Comparison of ENCODE assay signal across 8 cellular contexts in genomic region chr1:231337472-231338269, GRCh38. TPM values are rescaled to one million over a fixed set of nuclear protein-coding genes. Genes with fewer than 3 reads are reported as not detected.
DNase-seq lines count a peak whose midpoint lies in the region; ATAC-seq and TF ChIP-seq lines count a peak whose summit lies in the region.

Gene EXOC8, minus strand, starts transcription at chr1:231337852. Its CDS starts 107 bp downstream, at chr1:231337745.

- H3K27me3 ChIP-seq in osteoblast (ENCODE audit: insufficient read depth, low read length) (no peaks in the 10 kb centered on the region), thoracic aorta (replicated peaks; ENCODE audit: insufficient read depth) (no peaks in the 10 kb centered on the region)

- H3K4me3 Mint-ChIP-seq in activated naive CD8-positive, alpha-beta T cell: peak within 1 kb of the TSS; percentile 97
- peak within 1 kb of the TSS; percentile 95 for H3K4me3 Mint-ChIP-seq in glutamatergic neuron (ENCODE audit: unreplicated experiment)

- H3K4me3 ChIP-seq in osteoblast (ENCODE audit: insufficient read depth, low read length) (peak within 1 kb of the TSS; percentile 95), thoracic aorta (peak within 1 kb of the TSS; percentile 80)

- H3K4me2 ChIP-seq in osteoblast (ENCODE audit: insufficient read depth, low read length): peak within 1 kb of the TSS; percentile 98

- H3K4me1 Mint-ChIP-seq in activated naive CD8-positive, alpha-beta T cell (ENCODE audit: low read depth): peaks cover 61% of the 10 kb centered on the region
- peaks cover 32% of the 10 kb centered on the region for H3K4me1 Mint-ChIP-seq in glutamatergic neuron (ENCODE audit: low read depth, unreplicated experiment)

- H3K36me3 Mint-ChIP-seq in activated naive CD8-positive, alpha-beta T cell: peaks cover 16% of the 10 kb centered on the region
- peaks cover 4% of the 10 kb centered on the region for H3K36me3 Mint-ChIP-seq in glutamatergic neuron (ENCODE audit: unreplicated experiment)

- no peaks in the 10 kb centered on the region for H3K27me3 Mint-ChIP-seq in activated naive CD8-positive, alpha-beta T cell
- H3K27me3 Mint-ChIP-seq in glutamatergic neuron (ENCODE audit: unreplicated experiment): peaks cover 11% of the 10 kb centered on the region

- peaks cover 50% of the 10 kb centered on the region for H4K20me1 ChIP-seq in osteoblast (ENCODE audit: insufficient read depth, low read length)

- ATAC-seq in HG02623 (IDR thresholded peaks at IDR 0.05; ENCODE audit: unreplicated experiment): peak; percentile 67
- peak; percentile 99 for ATAC-seq in thoracic aorta (ENCODE audit: insufficient number of reproducible peaks, low FRiP score, low read depth)

- peak; percentile 93 for TF ChIP-seq POLR2A in GM10847 (IDR thresholded peaks at IDR 0.05; ENCODE audit: extremely low read depth, insufficient read length)

- H3K79me2 ChIP-seq in osteoblast (ENCODE audit: insufficient read depth, low read length): peaks cover 87% of the 10 kb centered on the region

- peaks cover 4% of the 10 kb centered on the region for H3K36me3 ChIP-seq in osteoblast (ENCODE audit: insufficient read depth, low read length)
- H3K36me3 ChIP-seq in thoracic aorta: no peaks in the 10 kb centered on the region

- TF ChIP-seq CTCF in glutamatergic neuron (IDR thresholded peaks at IDR 0.05; ENCODE audit: partially characterized antibody, unreplicated experiment) (no peak), osteoblast (IDR thresholded peaks at IDR 0.05; ENCODE audit: extremely low read depth, low read depth, low read length) (no peak), thoracic aorta (IDR thresholded peaks at IDR 0.05) (no peak)

- H3K27ac Mint-ChIP-seq in activated naive CD8-positive, alpha-beta T cell: peak within 1 kb of the TSS; percentile 99
- peak within 1 kb of the TSS; percentile 97 for H3K27ac Mint-ChIP-seq in glutamatergic neuron (ENCODE audit: unreplicated experiment)

- DNase-seq in NCI-H1105 (lab: John Stamatoyannopoulos, UW): peak; percentile 87
- DNase-seq in SKM-1 treated with dmso at 0.1 percent for 144 hours (lab: John Stamatoyannopoulos, UW; ENCODE audit: unreplicated experiment): peak; percentile 99
- DNase-seq in glutamatergic neuron: peak; percentile 96
- peak; percentile 96 for DNase-seq in osteoblast (ENCODE audit: insufficient read length, low spot score, missing footprints)
- DNase-seq in thoracic aorta (ENCODE audit: low spot score): peak; percentile 69

- H3K4me1 ChIP-seq in osteoblast (ENCODE audit: insufficient read depth, low read length): peaks cover 40% of the 10 kb centered on the region
- H3K4me1 ChIP-seq in thoracic aorta (ENCODE audit: control insufficient read depth in 1 of 2, low read depth in 2 of 2): peaks cover 42 to 57% of the 10 kb centered on the region in 2 donors

- H3K27ac ChIP-seq in osteoblast (ENCODE audit: low read depth, low read length) (peak within 1 kb of the TSS; percentile 97), thoracic aorta (peak within 1 kb of the TSS; percentile 84 to 99)

- H2AFZ ChIP-seq in osteoblast (ENCODE audit: low read length): peak within 1 kb of the TSS; percentile 98

- H3K9me3 ChIP-seq in osteoblast (ENCODE audit: low read depth, low read length) (no peaks in the 10 kb centered on the region), thoracic aorta (no peaks in the 10 kb centered on the region)

- no peaks in the 10 kb centered on the region for H3K9me3 Mint-ChIP-seq in activated naive CD8-positive, alpha-beta T cell (ENCODE audit: low read depth)
- peaks cover 19% of the 10 kb centered on the region for H3K9me3 Mint-ChIP-seq in glutamatergic neuron (ENCODE audit: unreplicated experiment)

RNA-seq across cellular contexts. Expression of gene EXOC8, which starts in this region (rescaled TPM):
- 11.4 TPM for total RNA-seq in glutamatergic neuron (ENCODE audit: unreplicated experiment)
- 14.4 and 16.3 TPM in 2 replicates for total RNA-seq in osteoblast
- total RNA-seq in thoracic aorta: 10 to 100 TPM; 15.0 to 21.7 TPM

Comparison
In these comparisons a context has a peak if more than half of its experiments do, and no peak if none do; other contexts are left out.
1. Peak in every context shown above with its lines: DNase-seq, ATAC-seq, H3K4me3 ChIP-seq and H3K27ac ChIP-seq.